In the genomic region with DNA sequence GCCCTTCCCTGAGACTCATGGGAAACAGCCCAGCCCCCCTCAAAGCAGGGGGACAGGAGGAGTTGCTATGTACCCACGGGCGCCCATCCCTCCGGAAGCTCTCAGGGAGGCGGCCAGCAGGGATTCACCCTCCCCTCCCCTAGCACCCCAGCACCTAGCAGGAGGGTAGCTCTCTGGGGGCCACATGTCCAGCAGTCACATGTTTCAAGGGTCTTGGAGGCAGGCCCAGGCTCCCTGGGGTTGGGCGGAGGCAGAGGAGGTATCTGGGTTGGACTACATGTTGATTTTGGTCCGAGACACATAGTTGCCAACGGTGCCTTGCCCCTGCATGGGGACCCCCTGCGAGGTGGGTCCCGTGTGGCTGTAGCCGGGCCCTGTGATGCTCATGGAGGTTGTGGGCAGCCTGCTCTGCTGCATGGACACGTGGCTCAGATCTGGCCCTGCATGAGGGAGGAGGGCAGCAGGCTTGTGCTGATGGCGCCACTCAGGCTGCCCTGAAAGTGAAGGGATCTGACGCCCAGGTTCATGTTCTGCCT, we compare ENCODE assay signal across 27 cellular contexts.
"Had no signal": no experiment of that assay in that cellular context is flagged by ENCODE, and none has a peak within 500 bp of the region (broad histone marks: within the 10 kb centered on the region; RNA-seq: fewer than 3 reads in every experiment).

No MANE protein-coding gene starts in this region.

- H3K9me3 Mint-ChIP-seq: stimulated activated effector memory CD8-positive, alpha-beta T cell treated with anti-CD3 and anti-CD28 coated beads, Interleukin-12 subunit alpha, Interleukin-12 subunit beta, amount 100 ng/mL, for 72 hours; stimulated activated memory B cell treated with anti-CD40 and anti-IgM and Interleukin-4, amounts not matched to agents 10 μg/mL and 1 μg/mL and 100 μg/mL, for 72 hours; stimulated activated naive B cell treated with anti-CD40 and anti-IgM and Interleukin-4, amounts not matched to agents 10 μg/mL and 1 μg/mL and 100 μg/mL, for 72 hours; stimulated activated naive CD8-positive, alpha-beta T cell treated with anti-CD3 and anti-CD28 coated beads, Interleukin-15, amount 100 ng/mL, for 72 hours; stimulated activated naive CD8-positive, alpha-beta T cell treated with anti-CD3 and anti-CD28 coated beads, Interleukin-15, Interleukin-2, amounts not matched to agents 100 ng/mL and 50 ng/mL, for 24 hours; type B pancreatic cell had no signal

- H3K4me1 ChIP-seq: stomach, suprapubic skin, testis, thyroid gland, tibial artery, tibial nerve, transverse colon, upper lobe of left lung, upper lobe of right lung, uterus, vagina had no signal

- H3K4me3 ChIP-seq: stomach, suprapubic skin, testis, thoracic aorta, thyroid gland, tibial artery, tibial nerve, transverse colon, upper lobe of left lung, upper lobe of right lung, uterus, vagina had no signal

- FAIRE-seq: urothelium cell line had no signal

- H3K27ac ChIP-seq: stomach, suprapubic skin, testis, thoracic aorta, thyroid gland, tibial artery, tibial nerve, transverse colon, upper lobe of left lung, upper lobe of right lung, uterus, vagina had no signal

- H3K27me3 ChIP-seq: stomach, suprapubic skin, testis, thyroid gland, tibial nerve, transverse colon, upper lobe of left lung, upper lobe of right lung, uterus, vagina had no signal

- H3K36me3 Mint-ChIP-seq: stimulated activated effector memory CD8-positive, alpha-beta T cell treated with anti-CD3 and anti-CD28 coated beads, Interleukin-12 subunit alpha, Interleukin-12 subunit beta, amount 100 ng/mL, for 72 hours; stimulated activated memory B cell treated with anti-CD40 and anti-IgM and Interleukin-4, amounts not matched to agents 10 μg/mL and 1 μg/mL and 100 μg/mL, for 72 hours; stimulated activated naive B cell treated with anti-CD40 and anti-IgM and Interleukin-4, amounts not matched to agents 10 μg/mL and 1 μg/mL and 100 μg/mL, for 72 hours; type B pancreatic cell had no signal

- ATAC-seq: stimulated activated effector memory CD8-positive, alpha-beta T cell treated with anti-CD3 and anti-CD28 coated beads, Interleukin-12 subunit alpha, Interleukin-12 subunit beta, amount 100 ng/mL, for 72 hours; stimulated activated naive B cell treated with anti-CD40 and anti-IgM and Interleukin-4, amounts not matched to agents 10 μg/mL and 1 μg/mL and 100 μg/mL, for 72 hours; stimulated activated naive CD8-positive, alpha-beta T cell treated with anti-CD3 and anti-CD28 coated beads, Interleukin-15, Interleukin-2, amounts not matched to agents 100 U/mL and 50 U/mL, for 24 hours had no signal

- H3K27ac Mint-ChIP-seq: stimulated activated effector memory CD8-positive, alpha-beta T cell treated with anti-CD3 and anti-CD28 coated beads, Interleukin-12 subunit alpha, Interleukin-12 subunit beta, amount 100 ng/mL, for 72 hours; stimulated activated memory B cell treated with anti-CD40 and anti-IgM and Interleukin-4, amounts not matched to agents 10 μg/mL and 1 μg/mL and 100 μg/mL, for 72 hours; stimulated activated naive B cell treated with anti-CD40 and anti-IgM and Interleukin-4, amounts not matched to agents 10 μg/mL and 1 μg/mL and 100 μg/mL, for 72 hours; stimulated activated naive CD8-positive, alpha-beta T cell treated with anti-CD3 and anti-CD28 coated beads, Interleukin-15, amount 100 ng/mL, for 72 hours; stimulated activated naive CD8-positive, alpha-beta T cell treated with anti-CD3 and anti-CD28 coated beads, Interleukin-15, Interleukin-2, amounts not matched to agents 100 ng/mL and 50 ng/mL, for 24 hours; type B pancreatic cell had no signal

- H3K4me3 Mint-ChIP-seq: stimulated activated effector memory CD8-positive, alpha-beta T cell treated with anti-CD3 and anti-CD28 coated beads, Interleukin-12 subunit alpha, Interleukin-12 subunit beta, amount 100 ng/mL, for 72 hours; stimulated activated memory B cell treated with anti-CD40 and anti-IgM and Interleukin-4, amounts not matched to agents 10 μg/mL and 1 μg/mL and 100 μg/mL, for 72 hours; stimulated activated naive B cell treated with anti-CD40 and anti-IgM and Interleukin-4, amounts not matched to agents 10 μg/mL and 1 μg/mL and 100 μg/mL, for 72 hours; stimulated activated naive CD8-positive, alpha-beta T cell treated with anti-CD3 and anti-CD28 coated beads, Interleukin-15, amount 100 ng/mL, for 72 hours; stimulated activated naive CD8-positive, alpha-beta T cell treated with anti-CD3 and anti-CD28 coated beads, Interleukin-15, Interleukin-2, amounts not matched to agents 100 ng/mL and 50 ng/mL, for 24 hours; type B pancreatic cell had no signal

- H3K27me3 Mint-ChIP-seq: stimulated activated naive CD8-positive, alpha-beta T cell treated with anti-CD3 and anti-CD28 coated beads, Interleukin-15, amount 100 ng/mL, for 72 hours had no signal

- DNase-seq: stimulated activated CD4-positive, alpha-beta T cell treated with anti-CD3 and anti-CD28 coated beads, Interleukin-2, amount 100 ng/mL, for 48 hours; stimulated activated CD4-positive, alpha-beta T cell treated with anti-CD3 and anti-CD28 coated beads, Interleukin-4, amount 100 ng/mL, for 24 hours; stimulated activated CD4-positive, alpha-beta T cell treated with anti-CD3 and anti-CD28 coated beads, Interleukin-4, amount 100 ng/mL, for 4 hours; stimulated activated CD8-positive, alpha-beta memory T cell treated with anti-CD3 and anti-CD28 coated beads, Interleukin-4, amount 100 ng/mL, for 48 hours; stimulated activated naive B cell treated with anti-CD40 and anti-IgM and Interleukin-4, amounts not matched to agents 10 μg/mL and 1 μg/mL and 100 μg/mL, for 72 hours; stimulated activated naive CD4-positive, alpha-beta T cell; stimulated activated naive CD4-positive, alpha-beta T cell treated with Interleukin-2 at 50 U/mL for 16 hours; stimulated activated naive CD8-positive, alpha-beta T cell treated with anti-CD3 and anti-CD28 coated beads, Interleukin-15, amount 100 ng/mL, for 72 hours; stimulated activated naive CD8-positive, alpha-beta T cell treated with anti-CD3 and anti-CD28 coated beads, Interleukin-15, Interleukin-2, amounts not matched to agents 100 U/mL and 50 U/mL, for 24 hours; stomach; testis; thyroid gland; tibial artery; transverse colon; trophoblast cell; upper lobe of right lung; uterus had no signal

- H3K36me3 ChIP-seq: stomach, suprapubic skin, thoracic aorta, thyroid gland, tibial artery, tibial nerve, transverse colon, upper lobe of left lung, upper lobe of right lung, uterus, vagina had no signal

- H3K9me3 ChIP-seq: stomach, suprapubic skin, testis, thoracic aorta, thyroid gland, tibial artery, tibial nerve, transverse colon, upper lobe of left lung, upper lobe of right lung, uterus, vagina had no signal

- H3K4me1 Mint-ChIP-seq: stimulated activated effector memory CD8-positive, alpha-beta T cell treated with anti-CD3 and anti-CD28 coated beads, Interleukin-12 subunit alpha, Interleukin-12 subunit beta, amount 100 ng/mL, for 72 hours; stimulated activated memory B cell treated with anti-CD40 and anti-IgM and Interleukin-4, amounts not matched to agents 10 μg/mL and 1 μg/mL and 100 μg/mL, for 72 hours; stimulated activated naive B cell treated with anti-CD40 and anti-IgM and Interleukin-4, amounts not matched to agents 10 μg/mL and 1 μg/mL and 100 μg/mL, for 72 hours; stimulated activated naive CD8-positive, alpha-beta T cell treated with anti-CD3 and anti-CD28 coated beads, Interleukin-15, amount 100 ng/mL, for 72 hours had no signal
